ENCODE assay signal across 2 cellular contexts in the genomic region with DNA sequence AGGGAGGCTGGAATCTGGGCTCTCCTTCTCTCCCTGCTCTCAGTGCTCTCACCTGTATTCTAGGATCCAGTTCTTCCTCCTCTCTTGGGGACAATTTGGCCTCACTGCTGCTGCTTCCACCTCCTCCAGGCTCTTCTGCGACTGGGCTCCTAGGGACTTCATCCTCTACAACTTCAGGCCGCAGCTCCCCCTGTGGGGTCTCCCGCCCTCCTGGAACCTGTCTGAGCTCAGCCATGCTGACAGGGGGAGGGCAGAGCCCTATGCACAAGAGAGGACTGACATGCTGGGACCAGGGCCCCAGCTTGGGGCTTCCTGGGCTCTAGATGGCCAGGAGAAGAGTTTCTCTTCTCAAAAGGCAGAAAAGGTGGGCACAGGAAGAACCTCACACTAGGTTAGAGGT.
TF ChIP-seq lines count a peak whose summit lies in the region.

No MANE protein-coding gene starts in this region.

TF ChIP-seq in H1, 55 proteins besides CTCF, POLR2A, EP300 and RAD21:
- TF ChIP-seq RFX5 (IDR thresholded peaks at IDR 0.05; ENCODE audit: borderline replicate concordance, low read depth, low read length) (no peak), SIN3A (conservative IDR thresholded peaks at IDR 0.05 in 1 of 2, IDR thresholded peaks at IDR 0.05 in 1 of 2; ENCODE audit: low read depth in 1 of 2, low read length in 2 of 2) (no peak), JUND (IDR thresholded peaks at IDR 0.05; ENCODE audit: low read length) (no peak), YY1 (IDR thresholded peaks at IDR 0.05; ENCODE audit: low read depth, low read length) (no peak), CHD2 (IDR thresholded peaks at IDR 0.05; ENCODE audit: low read length) (no peak), RBBP5 (IDR thresholded peaks at IDR 0.05; ENCODE audit: borderline replicate concordance, low read depth, low read length) (no peak), TEAD4 (IDR thresholded peaks at IDR 0.05; ENCODE audit: low read depth, low read length) (no peak)

TF ChIP-seq in neural cell, 6 proteins besides CTCF, POLR2A, EP300 and RAD21:
- TF ChIP-seq SMC3 (conservative IDR thresholded peaks at IDR 0.05; ENCODE audit: poor library complexity) (no peak), TAF1 (IDR thresholded peaks at IDR 0.05; ENCODE audit: low read depth) (no peak), MXI1 (conservative IDR thresholded peaks at IDR 0.05; ENCODE audit: poor library complexity, severe bottlenecking) (no peak), EZH2 (IDR thresholded peaks at IDR 0.05; ENCODE audit: borderline replicate concordance, insufficient read depth, low read length, poor library complexity, severe bottlenecking) (no peak), POLR2AphosphoS5 (IDR thresholded peaks at IDR 0.05) (no peak)
- TF ChIP-seq, protein P1, sequence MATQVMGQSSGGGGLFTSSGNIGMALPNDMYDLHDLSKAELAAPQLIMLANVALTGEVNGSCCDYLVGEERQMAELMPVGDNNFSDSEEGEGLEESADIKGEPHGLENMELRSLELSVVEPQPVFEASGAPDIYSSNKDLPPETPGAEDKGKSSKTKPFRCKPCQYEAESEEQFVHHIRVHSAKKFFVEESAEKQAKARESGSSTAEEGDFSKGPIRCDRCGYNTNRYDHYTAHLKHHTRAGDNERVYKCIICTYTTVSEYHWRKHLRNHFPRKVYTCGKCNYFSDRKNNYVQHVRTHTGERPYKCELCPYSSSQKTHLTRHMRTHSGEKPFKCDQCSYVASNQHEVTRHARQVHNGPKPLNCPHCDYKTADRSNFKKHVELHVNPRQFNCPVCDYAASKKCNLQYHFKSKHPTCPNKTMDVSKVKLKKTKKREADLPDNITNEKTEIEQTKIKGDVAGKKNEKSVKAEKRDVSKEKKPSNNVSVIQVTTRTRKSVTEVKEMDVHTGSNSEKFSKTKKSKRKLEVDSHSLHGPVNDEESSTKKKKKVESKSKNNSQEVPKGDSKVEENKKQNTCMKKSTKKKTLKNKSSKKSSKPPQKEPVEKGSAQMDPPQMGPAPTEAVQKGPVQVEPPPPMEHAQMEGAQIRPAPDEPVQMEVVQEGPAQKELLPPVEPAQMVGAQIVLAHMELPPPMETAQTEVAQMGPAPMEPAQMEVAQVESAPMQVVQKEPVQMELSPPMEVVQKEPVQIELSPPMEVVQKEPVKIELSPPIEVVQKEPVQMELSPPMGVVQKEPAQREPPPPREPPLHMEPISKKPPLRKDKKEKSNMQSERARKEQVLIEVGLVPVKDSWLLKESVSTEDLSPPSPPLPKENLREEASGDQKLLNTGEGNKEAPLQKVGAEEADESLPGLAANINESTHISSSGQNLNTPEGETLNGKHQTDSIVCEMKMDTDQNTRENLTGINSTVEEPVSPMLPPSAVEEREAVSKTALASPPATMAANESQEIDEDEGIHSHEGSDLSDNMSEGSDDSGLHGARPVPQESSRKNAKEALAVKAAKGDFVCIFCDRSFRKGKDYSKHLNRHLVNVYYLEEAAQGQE (IDR thresholded peaks at IDR 0.05; ENCODE audit: borderline replicate concordance) = no peak
